Comparison of ENCODE assay signal across 11 cellular contexts in the genomic region with DNA sequence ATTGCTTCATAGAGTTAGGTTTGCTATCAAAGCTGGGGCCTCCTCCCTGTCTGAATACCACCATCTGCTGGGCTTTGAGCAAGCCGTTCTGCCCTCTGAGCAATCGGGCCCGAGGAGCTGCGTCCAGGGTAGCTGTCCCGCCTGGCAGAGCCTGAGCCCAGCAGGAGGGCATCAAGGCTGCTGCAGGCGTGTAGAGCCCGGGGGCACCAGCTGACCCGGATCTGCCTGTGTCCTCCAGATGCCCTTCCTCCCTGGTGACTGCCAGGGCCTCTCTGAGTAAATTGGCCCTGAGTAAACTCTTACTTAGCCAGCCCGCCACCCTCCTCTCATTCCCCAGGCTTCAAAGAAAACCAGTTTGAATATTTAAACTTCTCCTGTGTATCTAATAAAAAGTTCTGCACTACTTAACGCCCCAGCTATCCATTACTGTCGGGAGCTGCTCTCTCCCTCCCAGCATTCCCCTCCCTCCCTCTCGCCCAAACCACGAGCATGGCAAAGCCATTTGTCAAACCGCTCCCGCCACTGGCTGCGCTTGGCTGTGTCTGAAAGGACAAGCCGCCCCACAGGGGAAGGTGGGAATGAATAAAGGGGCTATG. TPM values are rescaled to one million over a fixed set of nuclear protein-coding genes. Genes with fewer than 3 reads are reported as not detected.
A peak's percentile ranks its signal among the peaks of the same experiment; 100 is the strongest.
DNase-seq lines count a peak whose midpoint lies in the region; ATAC-seq, FAIRE-seq and TF ChIP-seq lines count a peak whose summit lies in the region.
"Had no signal": no experiment of that assay in that cellular context is flagged by ENCODE, and none has a peak within 500 bp of the region (broad histone marks: within the 10 kb centered on the region; RNA-seq: fewer than 3 reads in every experiment).

No MANE protein-coding gene starts in this region.

- POLR2A ChIA-PET in activated CD8-positive, alpha-beta T cell treated with anti-CD3 and anti-CD28 coated beads for 36 hours (lab: Charles Lee), result no interaction called here

- no peaks in the 10 kb centered on the region for H3K9me3 ChIP-seq in left ventricle myocardium inferior (replicated peaks)

- H3K27me3 Mint-ChIP-seq in activated CD8-positive, alpha-beta T cell treated with anti-CD3 and anti-CD28 coated beads for 36 hours, result no peaks in the 10 kb centered on the region
- H3K27me3 Mint-ChIP-seq: activated CD4-positive, alpha-beta T cell treated with anti-CD3 and anti-CD28 coated beads, Interleukin-2, amount 10 ng/mL, durations not matched to agents 7 days and 5 days had no signal

- H3K27ac Mint-ChIP-seq in activated CD8-positive, alpha-beta T cell treated with anti-CD3 and anti-CD28 coated beads for 36 hours, result no peak overlapping the region
- H3K27ac Mint-ChIP-seq: activated CD4-positive, alpha-beta T cell treated with anti-CD3 and anti-CD28 coated beads, Interleukin-2, amount 10 ng/mL, durations not matched to agents 7 days and 5 days had no signal

- H3K4me1 Mint-ChIP-seq in activated CD8-positive, alpha-beta T cell treated with anti-CD3 and anti-CD28 coated beads for 36 hours (ENCODE audit: low read depth), result no peaks in the 10 kb centered on the region

- H3K9me3 Mint-ChIP-seq in activated CD8-positive, alpha-beta T cell treated with anti-CD3 and anti-CD28 coated beads for 36 hours, result no peaks in the 10 kb centered on the region
- H3K9me3 Mint-ChIP-seq: activated CD4-positive, alpha-beta T cell treated with anti-CD3 and anti-CD28 coated beads, Interleukin-2, amount 10 ng/mL, durations not matched to agents 7 days and 5 days had no signal

- H3K4me3 Mint-ChIP-seq in activated CD8-positive, alpha-beta T cell treated with anti-CD3 and anti-CD28 coated beads for 36 hours, result no peak overlapping the region
- H3K4me3 Mint-ChIP-seq: activated CD4-positive, alpha-beta T cell treated with anti-CD3 and anti-CD28 coated beads, Interleukin-2, amount 10 ng/mL, durations not matched to agents 7 days and 5 days had no signal

- peaks cover 13% of the 10 kb centered on the region for H3K36me3 Mint-ChIP-seq in activated CD8-positive, alpha-beta T cell treated with anti-CD3 and anti-CD28 coated beads for 36 hours (ENCODE audit: low read depth)

- CTCF ChIA-PET in activated CD8-positive, alpha-beta T cell treated with anti-CD3 and anti-CD28 coated beads for 36 hours (lab: Charles Lee), result interaction anchor here (1.1 to 4.4 kb wide), 3 partner anchors 9 to 93 kb away, joined by 3 to 19 read pairs (median 12); partner anchors contain the start of gene CDK5RAP3

- TF ChIP-seq CTCF in left ventricle myocardium inferior (IDR thresholded peaks at IDR 0.05; ENCODE audit: borderline replicate concordance), result no peak
- no peak for TF ChIP-seq CTCF in activated CD8-positive, alpha-beta T cell treated with anti-CD3 and anti-CD28 coated beads for 36 hours (IDR thresholded peaks at IDR 0.05)

- peak overlapping the region; percentile 27 for H3K27ac ChIP-seq in left ventricle myocardium inferior (replicated peaks)

- peak; percentile 44 for ATAC-seq in sciatic nerve
- ATAC-seq in GM21529 (IDR thresholded peaks at IDR 0.05; ENCODE audit: unreplicated experiment), result no peak
- no peak for ATAC-seq in activated CD8-positive, alpha-beta T cell treated with anti-CD3 and anti-CD28 coated beads for 36 hours

- peaks cover 2% of the 10 kb centered on the region; the same call in 1 of the 2 replicates for H3K36me3 ChIP-seq in H7 (replicated peaks; ENCODE audit: control insufficient read depth, insufficient read depth, low read length)
- H3K36me3 ChIP-seq in left ventricle myocardium inferior, result peaks cover 8% of the 10 kb centered on the region

- no peak for TF ChIP-seq POLR2A in GM12891 (IDR thresholded peaks at IDR 0.05; ENCODE audit: low read depth, low read length)

- FAIRE-seq in GM12891 (lab: Jason Lieb, UNC), result no peak
- FAIRE-seq: GM12892, islet of Langerhans had no signal

- H3K4me1 ChIP-seq in left ventricle myocardium inferior, result peaks cover 36% of the 10 kb centered on the region

- H3K4me3 ChIP-seq in H7 (ENCODE audit: insufficient read depth, low read depth, low read length) (no peak overlapping the region), left ventricle myocardium inferior (no peak overlapping the region)

- DNase-seq in H7, result peak; percentile 69
- peak; percentile 28 for DNase-seq in NCI-H82 treated with DMSO at 0.1 percent for 48 hours (lab: John Stamatoyannopoulos, UW; ENCODE audit: unreplicated experiment)
- DNase-seq in left ventricle myocardium inferior, result no peak
- no peak for DNase-seq in sciatic nerve (ENCODE audit: low spot score)
- DNase-seq in NCI-H1105 treated with DMSO at 0.1 percent for 48 hours (lab: John Stamatoyannopoulos, UW), result no peak
- no peak for DNase-seq in GM12891 (ENCODE audit: insufficient read length, low spot score)
- DNase-seq in activated CD8-positive, alpha-beta T cell treated with anti-CD3 and anti-CD28 coated beads for 36 hours, result no peak
- DNase-seq: activated CD4-positive, alpha-beta T cell treated with anti-CD3 and anti-CD28 coated beads, Interleukin-2, amount 10 ng/mL, durations not matched to agents 7 days and 5 days had no signal

- intact Hi-C loops in left ventricle myocardium inferior (cut with micrococcal nuclease) (no loop called here), sciatic nerve (cut with DNase I) (no loop called here)
- intact Hi-C loops in activated CD8-positive, alpha-beta T cell treated with anti-CD3 and anti-CD28 coated beads for 36 hours (cut with micrococcal nuclease), result no loop called here

- H3K27me3 ChIP-seq in H7 (ENCODE audit: control insufficient read depth, insufficient read depth, low read length) (no peaks in the 10 kb centered on the region), left ventricle myocardium inferior (ENCODE audit: low read depth) (no peaks in the 10 kb centered on the region)

TF ChIP-seq in GM12891, 5 proteins besides CTCF, POLR2A, EP300 and RAD21:
- no peak for TF ChIP-seq POLR2AphosphoS5 (IDR thresholded peaks at IDR 0.05; ENCODE audit: low read depth, low read length)
- no peak for TF ChIP-seq TAF1 (IDR thresholded peaks at IDR 0.05; ENCODE audit: low read depth, low read length)
- no peak for TF ChIP-seq POU2F2 (IDR thresholded peaks at IDR 0.05; ENCODE audit: low read depth, low read length)

RNA-seq across cellular contexts. Expression of gene CDK5RAP3, which starts 16.4 kb away (rescaled TPM):
- total RNA-seq in H7 (2014; rRNA removed; shearing (Covaris generic)), result 63.9 and 79.1 TPM in 2 replicates
- total RNA-seq in left ventricle myocardium inferior, result 50.1 TPM
- 187 TPM for total RNA-seq in sciatic nerve
- 165 TPM for polyA plus RNA-seq in GM12891 (2012; ENCODE audit: low read depth, missing spikeins)
- 100 to 1,000 TPM; 161 to 171 TPM for total RNA-seq in activated CD8-positive, alpha-beta T cell treated with anti-CD3 and anti-CD28 coated beads for 36 hours

RNA-seq across cellular contexts. Expression of gene PRR15L, which starts 29.7 kb away (rescaled TPM):
- total RNA-seq in H7 (2014; rRNA removed; shearing (Covaris generic)), result 0.10 TPM in 1 of 2 replicates, not detected in the other
- total RNA-seq in left ventricle myocardium inferior (0.14 TPM), sciatic nerve (not detected)
- 0.08 TPM for polyA plus RNA-seq in GM12891 (2012; ENCODE audit: low read depth, missing spikeins)
- total RNA-seq in activated CD8-positive, alpha-beta T cell treated with anti-CD3 and anti-CD28 coated beads for 36 hours, result not detected
- total RNA-seq: activated CD4-positive, alpha-beta T cell treated with anti-CD3 and anti-CD28 coated beads, Interleukin-2, amount 10 ng/mL, durations not matched to agents 7 days and 5 days had no signal

RNA-seq across cellular contexts. Expression of gene PNPO, which starts 46.0 kb away (rescaled TPM):
- total RNA-seq in H7 (2014; rRNA removed; shearing (Covaris generic)), result 8.9 and 12.9 TPM in 2 replicates
- total RNA-seq in left ventricle myocardium inferior, result 25.3 TPM
- total RNA-seq in sciatic nerve, result 20.0 TPM
- 14.5 TPM for polyA plus RNA-seq in GM12891 (2012; ENCODE audit: low read depth, missing spikeins)
- 10 to 100 TPM; 41.0 to 42.7 TPM for total RNA-seq in activated CD8-positive, alpha-beta T cell treated with anti-CD3 and anti-CD28 coated beads for 36 hours

RNA-seq across cellular contexts. Expression of gene COPZ2, which starts 50.3 kb away (rescaled TPM):
- total RNA-seq in H7 (2014; rRNA removed; shearing (Covaris generic)), result not detected in 2 replicates
- total RNA-seq in left ventricle myocardium inferior (50.6 TPM), sciatic nerve (72.7 TPM)
- 3.1 TPM for polyA plus RNA-seq in GM12891 (2012; ENCODE audit: low read depth, missing spikeins)
- 1 to 10 TPM; 4.3 to 4.6 TPM for total RNA-seq in activated CD8-positive, alpha-beta T cell treated with anti-CD3 and anti-CD28 coated beads for 36 hours

Comparison
In these comparisons a context has a peak if more than half of its experiments do, and no peak if none do; other contexts are left out.
1. DNase-seq: peak in H7 (single experiment) and NCI-H82 treated with DMSO at 0.1 percent for 48 hours (single experiment); none in left ventricle myocardium inferior (single experiment), sciatic nerve (single experiment), NCI-H1105 treated with DMSO at 0.1 percent for 48 hours (single experiment), GM12891 (single experiment) and activated CD8-positive, alpha-beta T cell treated with anti-CD3 and anti-CD28 coated beads for 36 hours (single experiment).